In genomic region chr1:36393686-36394085, GRCh38 we compare ENCODE assay signal across 21 cellular contexts. TPM values are rescaled to one million over a fixed set of nuclear protein-coding genes. Genes with fewer than 3 reads are reported as not detected.
DNase-seq lines count a peak whose midpoint lies in the region; ATAC-seq, FAIRE-seq and TF ChIP-seq lines count a peak whose summit lies in the region.
"Had no signal": no experiment of that assay in that cellular context is flagged by ENCODE, and none has a peak within 500 bp of the region (broad histone marks: within the 10 kb centered on the region; RNA-seq: fewer than 3 reads in every experiment).

No MANE protein-coding gene starts in this region.

- H3K4me3 ChIP-seq in heart right ventricle, result no peak overlapping the region
- H3K4me3 ChIP-seq in kidney (ENCODE audit: low read length in 2 of 2), result no peak overlapping the region
- H3K4me3 ChIP-seq in gastrocnemius medialis, result no peak overlapping the region
- H3K4me3 ChIP-seq: A549, BLaER1, GM23338 had no signal

- intact Hi-C loops in Right ventricle myocardium superior (cut with DNase I), result no loop called here
- intact Hi-C loops in heart right ventricle (cut with DNase I), result no loop called here
- intact Hi-C loops in kidney (cut with DNase I), result no loop called here
- intact Hi-C loops in gastrocnemius medialis (cut with DNase I; ENCODE audit: low total_unique reads), result no loop called here

- DNase-seq in Right ventricle myocardium superior (peak; percentile 20), heart right ventricle (no peak), kidney (peak; percentile 12), gastrocnemius medialis (no peak), COR-L47 (lab: John Stamatoyannopoulos, UW) (no peak), NCI-H226 (no peak)
- DNase-seq: AML-193; CD4-positive, alpha-beta memory T cell; DMS 273 treated with DMSO at 0.1 percent for 48 hours; DMS53; DND-41; HCEC 1CT had no signal

- H3K9me3 ChIP-seq in heart right ventricle, result no peaks in the 10 kb centered on the region
- no peaks in the 10 kb centered on the region for H3K9me3 ChIP-seq in kidney (ENCODE audit: control insufficient read depth in 1 of 2, low read length in 2 of 2)
- H3K9me3 ChIP-seq in gastrocnemius medialis, result no peaks in the 10 kb centered on the region
- H3K9me3 ChIP-seq: A549, BLaER1 had no signal

- in situ Hi-C loops in gastrocnemius medialis (cut with MboI; ENCODE audit: low sequenced_read_pairs in 4 of 4), result no loop called here

- ATAC-seq in Right ventricle myocardium superior (ENCODE audit: poor library complexity) (no peak), heart right ventricle (no peak), gastrocnemius medialis (no peak), HG03571 (IDR thresholded peaks at IDR 0.05; ENCODE audit: unreplicated experiment) (no peak)
- ATAC-seq: A549, GM23338 had no signal

- H3K4me1 ChIP-seq in heart right ventricle (peaks cover 5 to 56% (median 28%) of the 10 kb centered on the region in 9 donors), kidney (ENCODE audit: control insufficient read depth in 1 of 2, insufficient read depth in 1 of 2, low read depth in 1 of 2, low read length in 2 of 2) (peaks cover 0 to 8% of the 10 kb centered on the region in 2 donors), gastrocnemius medialis (peaks cover 41 to 61% of the 10 kb centered on the region in 2 donors)

- FAIRE-seq in kidney (lab: Jason Lieb, UNC), result no peak
- FAIRE-seq: A549, G401.6, GM12891, GM19239, H54 had no signal

- 97% methylated on average over 19 of the region's 19 CpGs for WGBS in heart right ventricle, 2 donors

- TF ChIP-seq CTCF in heart right ventricle (IDR thresholded peaks at IDR 0.05) (no peak), kidney (IDR thresholded peaks at IDR 0.05; ENCODE audit: borderline replicate concordance, extremely low read depth, insufficient read depth) (no peak), gastrocnemius medialis (IDR thresholded peaks at IDR 0.05 in 4 of 5, conservative IDR thresholded peaks at IDR 0.05 in 1 of 5) (no peak)

- no peak for TF ChIP-seq POLR2A in gastrocnemius medialis (IDR thresholded peaks at IDR 0.05)

- no peak overlapping the region for H3K9ac ChIP-seq in kidney (ENCODE audit: low read length in 2 of 2)
- H3K9ac ChIP-seq: BLaER1 had no signal

- H3K27me3 ChIP-seq in heart right ventricle, result no peaks in the 10 kb centered on the region
- no peaks in the 10 kb centered on the region for H3K27me3 ChIP-seq in gastrocnemius medialis
- H3K27me3 ChIP-seq: BLaER1 had no signal

- H3K36me3 ChIP-seq in heart right ventricle (peaks cover 0 to 50% (median 29%) of the 10 kb centered on the region in 9 donors), kidney (ENCODE audit: control insufficient read depth in 1 of 2, insufficient read depth in 2 of 2, low read length in 2 of 2) (peaks cover 19 to 24% of the 10 kb centered on the region in 2 donors), gastrocnemius medialis (peaks cover 0 to 27% of the 10 kb centered on the region in 2 donors)

- H3K27ac ChIP-seq in heart right ventricle (no peak overlapping the region), kidney (ENCODE audit: low read depth in 2 of 2, low read length in 2 of 2) (no peak overlapping the region), gastrocnemius medialis (peak overlapping the region in 3 of 4 donors; percentile 95 to 97 (median 97))
- H3K27ac ChIP-seq: 22Rv1, A549, BLaER1 had no signal

RNA-seq across cellular contexts. Expression of gene LSM10, which starts 4.0 kb away (rescaled TPM):
- total RNA-seq in Right ventricle myocardium superior (57.0 TPM), heart right ventricle (10 to 100 TPM; 35.2 to 69.6 (median 44.7) TPM), kidney (29.5 TPM), gastrocnemius medialis (100 to 1,000 TPM in 2 of 4 donors, 10 to 100 TPM in 2; 56.9 to 129 (median 103) TPM)
- polyA plus RNA-seq in heart right ventricle (10 to 100 TPM; 78.4 to 82.6 TPM), kidney (ENCODE audit: insufficient read depth, low read depth, low replicate concordance) (91.6 TPM)

RNA-seq across cellular contexts. Expression of gene STK40, which starts 8.0 kb away (rescaled TPM):
- total RNA-seq in Right ventricle myocardium superior (73.5 TPM), heart right ventricle (10 to 100 TPM; 45.2 to 81.6 (median 60.8) TPM), kidney (39.2 TPM), gastrocnemius medialis (100 to 1,000 TPM; 109 to 263 (median 211) TPM)
- polyA plus RNA-seq in heart right ventricle (10 to 100 TPM; 15.5 to 29.3 TPM), kidney (ENCODE audit: insufficient read depth, low read depth, low replicate concordance) (30.9 TPM)

RNA-seq across cellular contexts. Expression of gene OSCP1, which starts 56.6 kb away (rescaled TPM):
- total RNA-seq in Right ventricle myocardium superior, result 7.4 TPM
- total RNA-seq in heart right ventricle, result 1 to 10 TPM; 5.3 to 9.6 (median 7.7) TPM
- 1 to 10 TPM; 2.1 to 9.2 TPM for polyA plus RNA-seq in heart right ventricle
- 22.0 TPM for total RNA-seq in kidney
- polyA plus RNA-seq in kidney (ENCODE audit: insufficient read depth, low read depth, low replicate concordance), result 27.8 TPM
- 1 to 10 TPM; 3.3 to 6.7 (median 4.7) TPM for total RNA-seq in gastrocnemius medialis

Comparison
In these comparisons a context has a peak if more than half of its experiments do, and no peak if none do; other contexts are left out.
1. DNase-seq: peak in Right ventricle myocardium superior (single experiment) and kidney (single experiment); none in heart right ventricle (0 of 2), gastrocnemius medialis (0 of 2), COR-L47 (single experiment) and NCI-H226 (single experiment).
2. H3K27ac ChIP-seq: peak in gastrocnemius medialis (3 of 4); none in heart right ventricle (0 of 10) and kidney (0 of 2).